Comparison of ENCODE assay signal across 1 cellular context in genomic region chr1:156055343-156055645, GRCh38.
TF ChIP-seq lines count a peak whose summit lies in the region.

No MANE protein-coding gene starts in this region.

TF ChIP-seq in neural cell, 6 proteins besides CTCF, POLR2A, EP300 and RAD21 (continued from another document):
- TF ChIP-seq REST (IDR thresholded peaks at IDR 0.05; ENCODE audit: borderline replicate concordance) (no peak), MXI1 (conservative IDR thresholded peaks at IDR 0.05; ENCODE audit: poor library complexity, severe bottlenecking) (no peak), TAF1 (IDR thresholded peaks at IDR 0.05; ENCODE audit: low read depth) (no peak)
